Comparison of ENCODE assay signal across 8 cellular contexts in the genomic region with DNA sequence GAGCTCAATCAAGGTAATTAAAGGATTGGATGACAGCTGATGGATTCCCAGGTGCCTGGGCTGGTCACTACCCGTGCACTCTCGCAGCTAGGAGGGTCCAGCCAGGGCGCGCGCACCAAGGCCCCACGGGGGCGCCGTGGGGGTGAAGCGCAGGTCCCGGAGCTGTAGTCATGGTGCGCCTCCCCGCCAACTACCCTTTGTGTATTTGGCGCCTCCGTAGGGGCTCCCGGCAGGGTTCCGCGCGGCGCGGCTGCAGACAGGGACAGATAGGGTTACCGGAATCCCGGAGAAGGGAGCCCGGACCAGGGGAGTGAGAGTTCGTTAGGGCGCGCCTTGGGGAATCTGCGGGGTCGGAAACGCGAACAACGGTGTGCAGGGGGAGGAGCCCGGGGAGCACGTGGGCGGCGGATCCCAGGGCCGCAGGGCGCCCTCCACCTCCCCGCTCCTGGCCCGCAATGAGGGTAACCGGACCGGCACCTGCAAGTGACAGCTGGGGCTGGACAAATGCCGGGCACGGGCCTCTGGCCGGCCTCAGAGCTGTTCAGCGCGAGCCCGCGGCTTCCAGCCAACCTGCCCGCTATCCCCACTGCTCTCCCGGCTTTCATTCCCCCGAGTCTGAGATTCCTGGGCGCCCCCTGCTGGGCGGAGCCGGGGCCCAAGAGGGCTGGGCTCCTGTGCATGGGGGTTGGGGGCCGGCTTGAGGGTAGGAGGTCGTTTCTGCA. TPM values are rescaled to one million over a fixed set of nuclear protein-coding genes. Genes with fewer than 3 reads are reported as not detected.
DNase-seq lines count a peak whose midpoint lies in the region; ATAC-seq and TF ChIP-seq lines count a peak whose summit lies in the region.

No MANE protein-coding gene starts in this region.

- H3K4me1 Mint-ChIP-seq in activated T-helper 17 cell treated with anti-CD3 and anti-CD28 coated beads, Interleukin-2, amount 50 U/mL, for 72 hours = peaks cover 4% of the 10 kb centered on the region
- peaks cover 10 to 30% of the 10 kb centered on the region in 2 donors for H3K4me1 Mint-ChIP-seq in natural killer cell

- no peaks in the 10 kb centered on the region for H3K9me3 ChIP-seq in Peyer's patch

- no peaks in the 10 kb centered on the region for H3K9me3 Mint-ChIP-seq in activated T-helper 17 cell treated with anti-CD3 and anti-CD28 coated beads, Interleukin-2, amount 50 U/mL, for 72 hours
- H3K9me3 Mint-ChIP-seq in natural killer cell = no peaks in the 10 kb centered on the region

- intact Hi-C loops in natural killer cell (cut with micrococcal nuclease) = loop anchor here (10.0 kb wide), 1 partner anchor 61 kb away; the partner anchor contains the start of gene HNRNPM

- H3K27me3 Mint-ChIP-seq in activated T-helper 17 cell treated with anti-CD3 and anti-CD28 coated beads, Interleukin-2, amount 50 U/mL, for 72 hours = no peaks in the 10 kb centered on the region
- no peaks in the 10 kb centered on the region for H3K27me3 Mint-ChIP-seq in natural killer cell (ENCODE audit: low read depth in 2 of 2)

- ATAC-seq in activated T-helper 17 cell treated with anti-CD3 and anti-CD28 coated beads, Interleukin-2, amount 50 U/mL, for 72 hours (replicated peaks) = peak; percentile 86
- peak; percentile 57 to 68 (median 65) for ATAC-seq in natural killer cell
- ATAC-seq in HG03175 (IDR thresholded peaks at IDR 0.05; ENCODE audit: unreplicated experiment) = no peak

- H3K27me3 ChIP-seq in Peyer's patch = no peaks in the 10 kb centered on the region

- H3K36me3 Mint-ChIP-seq in activated T-helper 17 cell treated with anti-CD3 and anti-CD28 coated beads, Interleukin-2, amount 50 U/mL, for 72 hours (ENCODE audit: low read depth) = no peaks in the 10 kb centered on the region
- H3K36me3 Mint-ChIP-seq in natural killer cell = no peaks in the 10 kb centered on the region

- H3K36me3 ChIP-seq in Peyer's patch = no peaks in the 10 kb centered on the region

- peak overlapping the region in 1 of 4 donors; percentile 62 for H3K27ac ChIP-seq in Peyer's patch

- no peak for TF ChIP-seq POLR2A in Peyer's patch (IDR thresholded peaks at IDR 0.05)

- H3K4me1 ChIP-seq in Peyer's patch = peaks cover 0 to 16% (median 0%) of the 10 kb centered on the region in 4 donors

- TF ChIP-seq CTCF in GM12864 (IDR thresholded peaks at IDR 0.05; ENCODE audit: low read depth, low read length, missing control alignments) (peak; percentile 87), Peyer's patch (IDR thresholded peaks at IDR 0.05) (peak; percentile 68 to 88 (median 76)), natural killer cell (IDR thresholded peaks at IDR 0.05) (peak; percentile 68)

- H3K4me3 Mint-ChIP-seq in activated T-helper 17 cell treated with anti-CD3 and anti-CD28 coated beads, Interleukin-2, amount 50 U/mL, for 72 hours = peak overlapping the region; percentile 82
- peak overlapping the region; percentile 93 for H3K4me3 Mint-ChIP-seq in natural killer cell

- DNase-seq in GM12864 (ENCODE audit: low read depth) = no peak
- peak in 57 of 76 experiments; percentile 16 to 90 (median 61) for DNase-seq in HUDEP-2 (lab: John Stamatoyannopoulos, UW; ENCODE audit: unreplicated experiment in 76 of 76)
- peak; percentile 82 to 88 (median 87) for DNase-seq in Peyer's patch
- peak; percentile 55 for DNase-seq in fibroblast of peridontal ligament (ENCODE audit: extremely low read depth)
- peak; percentile 63 for DNase-seq in natural killer cell
- peak; percentile 46 to 81 (median 62) for DNase-seq in stimulated activated naive CD4-positive, alpha-beta T cell (lab: John Stamatoyannopoulos, UW)

- H3K4me3 ChIP-seq in GM12864 (ENCODE audit: low read depth, low read length) (peak overlapping the region; percentile 56), Peyer's patch (peak overlapping the region; percentile 50 to 67 (median 66))

- H3K27ac Mint-ChIP-seq in activated T-helper 17 cell treated with anti-CD3 and anti-CD28 coated beads, Interleukin-2, amount 50 U/mL, for 72 hours = peak overlapping the region; percentile 90
- peak overlapping the region in 1 of 2 donors; percentile 78 for H3K27ac Mint-ChIP-seq in natural killer cell

RNA-seq across cellular contexts. Expression of gene PRAM1, which starts 3.4 kb away (rescaled TPM):
- total RNA-seq in Peyer's patch (1 to 10 TPM in 3 of 4 donors, not detected in 1; 1.6 to 8.3 (median 2.7) TPM), natural killer cell (10 to 100 TPM in 1 of 3 donors, 1 to 10 TPM in 2; 7.7 to 17.5 (median 9.0) TPM)
- 1 to 10 TPM; 1.1 to 2.9 TPM for total RNA-seq in activated T-helper 17 cell treated with anti-CD3 and anti-CD28 coated beads, Interleukin-2, amount 50 U/mL, for 72 hours

RNA-seq across cellular contexts. Expression of gene ZNF414, which starts 8.1 kb away (rescaled TPM):
- 10 to 100 TPM; 12.4 to 45.2 (median 24.1) TPM for total RNA-seq in Peyer's patch
- 10 to 100 TPM; 18.4 to 19.1 TPM for total RNA-seq in activated T-helper 17 cell treated with anti-CD3 and anti-CD28 coated beads, Interleukin-2, amount 50 U/mL, for 72 hours
- total RNA-seq in natural killer cell = 10 to 100 TPM; 42.1 to 46.4 (median 42.3) TPM
